In genomic region chr1:202143768-202144509, GRCh38 we compare ENCODE assay signal across 8 cellular contexts. TPM values are rescaled to one million over a fixed set of nuclear protein-coding genes. Genes with fewer than 3 reads are reported as not detected.
DNase-seq lines count a peak whose midpoint lies in the region; ATAC-seq and TF ChIP-seq lines count a peak whose summit lies in the region.

No MANE protein-coding gene starts in this region.

- H3K9me3 ChIP-seq in SJSA1 (replicated peaks), result no peaks in the 10 kb centered on the region; the same call in 1 of the 2 replicates
- no peaks in the 10 kb centered on the region for H3K9me3 ChIP-seq in lung (ENCODE audit: control insufficient read depth in 2 of 2, insufficient read depth in 1 of 2, low read length in 1 of 2)
- H3K9me3 ChIP-seq in thymus (ENCODE audit: control insufficient read depth), result no peaks in the 10 kb centered on the region

- H3K27ac ChIP-seq in SJSA1 (peak overlapping the region; percentile 56), coronary artery (peak overlapping the region; percentile 92 to 96), lung (ENCODE audit: low read depth in 1 of 2, low read length in 1 of 2) (peak overlapping the region; percentile 95 to 96), thymus (ENCODE audit: low read depth) (peak overlapping the region; percentile 82)

- TF ChIP-seq CTCF in coronary artery (IDR thresholded peaks at IDR 0.05) (no peak), lung (IDR thresholded peaks at IDR 0.05; ENCODE audit: control extremely low read depth, extremely low read depth) (no peak)

- ATAC-seq in GM18511 (IDR thresholded peaks at IDR 0.05; ENCODE audit: unreplicated experiment), result peak; percentile 51
- ATAC-seq in HG02981 (IDR thresholded peaks at IDR 0.05; ENCODE audit: unreplicated experiment), result peak; percentile 37
- peak; percentile 25 for ATAC-seq in lung (ENCODE audit: insufficient read depth, low FRiP score)

- H3K36me3 ChIP-seq in SJSA1, result peaks cover 34% of the 10 kb centered on the region
- no peaks in the 10 kb centered on the region for H3K36me3 ChIP-seq in lung (ENCODE audit: control insufficient read depth in 2 of 2, insufficient read depth in 2 of 2, low read length in 2 of 2)
- H3K36me3 ChIP-seq in thymus (ENCODE audit: control insufficient read depth, insufficient read depth), result peaks cover 32% of the 10 kb centered on the region

- H3K4me3 ChIP-seq in SJSA1 (peak overlapping the region; percentile 99), coronary artery (peak overlapping the region; percentile 98), lung (peak overlapping the region; percentile 95), thymus (ENCODE audit: low read length) (peak overlapping the region; percentile 94)

- peak; percentile 73 for DNase-seq in AG08396 (ENCODE audit: low spot score)
- DNase-seq in SJSA1 (ENCODE audit: low read depth in 1 of 2, low spot score in 2 of 2), result peak in 1 of 2 experiments; percentile 28
- DNase-seq in coronary artery (ENCODE audit: low spot score), result no peak
- DNase-seq in lung (ENCODE audit: low spot score), result peak; percentile 52
- DNase-seq in NCI-H226, result no peak

- H3K4me1 ChIP-seq in SJSA1 (replicated peaks) (peaks cover 23% of the 10 kb centered on the region), lung (ENCODE audit: control insufficient read depth in 2 of 2, insufficient read depth in 2 of 2, low read length in 2 of 2) (peaks cover 0 to 12% of the 10 kb centered on the region in 2 donors), thymus (ENCODE audit: control insufficient read depth, insufficient read depth, low read length) (peaks cover 21% of the 10 kb centered on the region)

- WGBS in lung, 2 donors, result 0 to 1% methylated on average over 73 to 76 of the region's 76 CpGs
- WGBS in thymus, result under 1% methylated on average over 76 of the region's 76 CpGs

- no peaks in the 10 kb centered on the region for H3K27me3 ChIP-seq in SJSA1 (replicated peaks)
- H3K27me3 ChIP-seq in lung (ENCODE audit: control insufficient read depth, insufficient read depth), result no peaks in the 10 kb centered on the region
- no peaks in the 10 kb centered on the region for H3K27me3 ChIP-seq in thymus (ENCODE audit: control insufficient read depth, insufficient read depth)

RNA-seq across cellular contexts. Expression of gene ARL8A, which starts 0.6 kb away (rescaled TPM):
- total RNA-seq in SJSA1 (2014; rRNA removed; shearing (Covaris generic)), result 21.1 and 31.7 TPM in 2 replicates
- 10 to 100 TPM; 27.8 to 82.0 TPM for total RNA-seq in lung
- 10 to 100 TPM; 43.6 to 54.0 TPM for polyA plus RNA-seq in lung
- 29.5 TPM for polyA plus RNA-seq in thymus

RNA-seq across cellular contexts. Expression of gene PTPN7, which starts 16.5 kb away (rescaled TPM):
- total RNA-seq in SJSA1 (2014; rRNA removed; shearing (Covaris generic)), result not detected in 2 replicates
- 1 to 10 TPM; 4.5 to 6.9 TPM for total RNA-seq in lung
- polyA plus RNA-seq in lung (10 to 100 TPM in 1 of 2 donors, 1 to 10 TPM in 1; 2.9 to 14.0 TPM), thymus (75.2 TPM)

RNA-seq across cellular contexts. Expression of gene GPR37L1, which starts 21.2 kb away (rescaled TPM):
- total RNA-seq in SJSA1 (2014; rRNA removed; shearing (Covaris generic)), result 0.05 TPM in 1 of 2 replicates, not detected in the other
- under 1 TPM in 1 of 2 donors, not detected in 1; 0.09 TPM for total RNA-seq in lung
- under 1 TPM; 0.04 to 0.05 TPM for polyA plus RNA-seq in lung
- 0.09 TPM for polyA plus RNA-seq in thymus

RNA-seq across cellular contexts. Expression of gene LGR6, which starts 49.7 kb away (rescaled TPM):
- not detected in 2 replicates for total RNA-seq in SJSA1 (2014; rRNA removed; shearing (Covaris generic))
- total RNA-seq in lung, result 1 to 10 TPM; 1.3 to 4.1 TPM
- polyA plus RNA-seq in lung (1 to 10 TPM in 1 of 2 donors, under 1 TPM in 1; 0.57 to 1.3 TPM), thymus (1.0 TPM)

Comparison
In these comparisons a context has a peak if more than half of its experiments do, and no peak if none do; other contexts are left out.
1. DNase-seq: peak in AG08396 (single experiment) and lung (single experiment); none in coronary artery (single experiment) and NCI-H226 (single experiment).
2. Peak in every context shown above with its lines, with median percentiles within 50 percentile points of each other: ATAC-seq, H3K27ac ChIP-seq and H3K4me3 ChIP-seq.